In the genomic region with DNA sequence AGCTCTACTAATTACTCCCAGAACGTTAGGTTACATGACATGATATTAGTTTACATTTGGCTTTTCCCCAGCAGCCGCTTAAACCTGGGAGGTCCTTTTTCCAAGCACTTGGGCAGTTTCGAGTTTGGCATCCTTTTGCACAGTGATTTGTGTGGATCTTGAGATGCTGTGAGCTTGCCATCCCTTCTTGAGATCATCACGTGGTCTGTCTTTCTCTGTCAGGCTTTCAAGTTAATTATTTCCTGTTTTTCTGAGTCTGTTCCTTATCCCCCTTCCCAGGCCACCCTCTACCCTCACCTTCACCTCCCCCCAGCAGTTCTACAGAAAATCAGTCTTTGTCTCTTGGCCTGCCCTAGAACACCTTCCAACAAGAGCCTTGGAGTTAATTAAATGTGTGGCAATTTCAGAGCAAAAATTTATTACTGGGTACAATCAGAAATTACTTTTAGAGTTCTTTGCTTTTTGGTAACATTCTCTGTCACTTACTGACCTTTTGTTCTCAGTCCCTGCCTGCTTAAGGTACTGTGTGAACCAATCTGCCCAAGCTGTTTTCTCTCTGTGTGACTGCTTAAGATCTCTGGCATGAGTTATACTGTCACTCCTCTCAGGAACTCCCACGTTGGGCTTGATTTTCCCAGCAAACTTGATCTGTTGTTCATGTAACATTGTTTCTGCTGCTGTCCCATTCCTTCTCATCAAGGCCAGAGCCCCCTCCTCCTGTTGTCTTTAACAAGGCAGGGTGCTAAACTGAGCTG, we compare ENCODE assay signal across 1 cellular context.
TF ChIP-seq lines count a peak whose summit lies in the region.

No MANE protein-coding gene starts in this region.

TF ChIP-seq in H1, 55 proteins besides CTCF, POLR2A, EP300 and RAD21:
- TF ChIP-seq, protein P1, sequence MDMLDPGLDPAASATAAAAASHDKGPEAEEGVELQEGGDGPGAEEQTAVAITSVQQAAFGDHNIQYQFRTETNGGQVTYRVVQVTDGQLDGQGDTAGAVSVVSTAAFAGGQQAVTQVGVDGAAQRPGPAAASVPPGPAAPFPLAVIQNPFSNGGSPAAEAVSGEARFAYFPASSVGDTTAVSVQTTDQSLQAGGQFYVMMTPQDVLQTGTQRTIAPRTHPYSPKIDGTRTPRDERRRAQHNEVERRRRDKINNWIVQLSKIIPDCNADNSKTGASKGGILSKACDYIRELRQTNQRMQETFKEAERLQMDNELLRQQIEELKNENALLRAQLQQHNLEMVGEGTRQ (IDR thresholded peaks at IDR 0.05; ENCODE audit: low read length), result peak; percentile 35; the same call in 1 of the 2 replicates
- TF ChIP-seq CREB1 (IDR thresholded peaks at IDR 0.05), result no peak
